In genomic region chr19:10784257-10784656, GRCh38 we compare ENCODE assay signal across 11 cellular contexts. TPM values are rescaled to one million over a fixed set of nuclear protein-coding genes. Genes with fewer than 3 reads are reported as not detected.
DNase-seq lines count a peak whose midpoint lies in the region; ATAC-seq and TF ChIP-seq lines count a peak whose summit lies in the region.
"Had no signal": no experiment of that assay in that cellular context is flagged by ENCODE, and none has a peak within 500 bp of the region (broad histone marks: within the 10 kb centered on the region; RNA-seq: fewer than 3 reads in every experiment).

No MANE protein-coding gene starts in this region.

- in situ Hi-C loops in HAP-1 (cut with MboI; ENCODE audit: low sequenced_read_pairs), result no loop called here

- POLR2A ChIA-PET in PC-9 (lab: Charles Lee; ENCODE audit: unreplicated experiment), result no interaction called here

- H4K20me1 ChIP-seq in PC-9 (ENCODE audit: insufficient read depth), result no peaks in the 10 kb centered on the region

- H3K36me3 ChIP-seq in HAP-1 (replicated peaks) (peaks cover 66% of the 10 kb centered on the region), PC-9 (ENCODE audit: low read depth) (peaks cover 37% of the 10 kb centered on the region)

- H3K9me3 ChIP-seq in HAP-1 (no peaks in the 10 kb centered on the region), PC-9 (ENCODE audit: insufficient read depth, low read depth) (no peaks in the 10 kb centered on the region)

- CTCF ChIA-PET in PC-9 (lab: Charles Lee), result no interaction called here

- DNase-seq in HL-60 (ENCODE audit: low read depth in 1 of 2, low spot score in 1 of 2), result peak; percentile 87 to 93
- DNase-seq in SIG-M5 (lab: John Stamatoyannopoulos, UW), result peak; percentile 29
- DNase-seq in cardiac septum (ENCODE audit: low spot score), result peak; percentile 85
- no peak for DNase-seq in sciatic nerve (ENCODE audit: low spot score)
- no peak for DNase-seq in HAP-1 (ENCODE audit: low spot score in 2 of 2)
- DNase-seq in PC-9, result no peak
- no peak for DNase-seq in NCI-H1694 (lab: John Stamatoyannopoulos, UW)
- no peak for DNase-seq in putamen (ENCODE audit: low spot score)
- DNase-seq: Calu3, dermis blood vessel endothelial cell, immature natural killer cell had no signal

- no peaks in the 10 kb centered on the region for H3K79me2 ChIP-seq in PC-9 (ENCODE audit: low read depth)

- H3K27me3 ChIP-seq in HL-60 (ENCODE audit: insufficient read depth, poor library complexity, severe bottlenecking) (no peaks in the 10 kb centered on the region), HAP-1 (ENCODE audit: low read depth) (no peaks in the 10 kb centered on the region), PC-9 (ENCODE audit: insufficient read depth, low read depth) (no peaks in the 10 kb centered on the region)

- H3F3A ChIP-seq in PC-9 (ENCODE audit: insufficient read depth, low read depth), result no peaks in the 10 kb centered on the region

- intact Hi-C loops in cardiac septum (cut with DNase I) (no loop called here), sciatic nerve (cut with DNase I) (no loop called here), PC-9 (cut with micrococcal nuclease; ENCODE audit: unreplicated experiment) (no loop called here)

- no peaks in the 10 kb centered on the region for H3K4me1 ChIP-seq in HAP-1
- no peaks in the 10 kb centered on the region for H3K4me1 ChIP-seq in PC-9 (replicated peaks; ENCODE audit: insufficient read depth)

- H3K27ac ChIP-seq in HL-60 (replicated peaks), result peak overlapping the region; percentile 72
- no peak overlapping the region for H3K27ac ChIP-seq in PC-9

- no peak overlapping the region for H3K4me2 ChIP-seq in PC-9

- no peaks in the 10 kb centered on the region for H3K9me2 ChIP-seq in PC-9 (ENCODE audit: insufficient read depth)

- H3K4me3 ChIP-seq in HL-60 (replicated peaks; ENCODE audit: insufficient read depth, low read length) (no peak overlapping the region), HAP-1 (no peak overlapping the region), PC-9 (no peak overlapping the region)

- H2AFZ ChIP-seq in PC-9, result no peak overlapping the region

- ATAC-seq in sciatic nerve, result peak; percentile 65

- BruUV-seq in PC-9 (replicated peaks; lab: Mats Ljungman, UMichigan), result no TSS peak

- TF ChIP-seq CTCF in HL-60 (IDR thresholded peaks at IDR 0.05; ENCODE audit: insufficient read depth, low read length), result no peak
- TF ChIP-seq CTCF in PC-9 (conservative IDR thresholded peaks at IDR 0.05), result no peak

RNA-seq across cellular contexts. Expression of gene TMED1, which starts 51.8 kb away (rescaled TPM):
- 25.6 TPM for total RNA-seq in cardiac septum
- total RNA-seq in sciatic nerve, result 20.0 TPM
- 21.3 and 31.4 TPM in 2 replicates for total RNA-seq in PC-9 (2021)

Comparison
In these comparisons a context has a peak if more than half of its experiments do, and no peak if none do; other contexts are left out.
1. DNase-seq: peak in HL-60 (2 of 2), SIG-M5 (single experiment) and cardiac septum (single experiment); none in sciatic nerve (single experiment), HAP-1 (0 of 2), PC-9 (0 of 2), NCI-H1694 (single experiment) and putamen (single experiment).